18 cellular contexts compared by ENCODE assay signal in genomic region chr1:2591233-2591580, GRCh38. TPM values are rescaled to one million over a fixed set of nuclear protein-coding genes. Genes with fewer than 3 reads are reported as not detected.
DNase-seq lines count a peak whose midpoint lies in the region; FAIRE-seq and TF ChIP-seq lines count a peak whose summit lies in the region.
"Had no signal": no experiment of that assay in that cellular context is flagged by ENCODE, and none has a peak within 500 bp of the region (broad histone marks: within the 10 kb centered on the region; RNA-seq: fewer than 3 reads in every experiment).

No MANE protein-coding gene starts in this region.

- CTCF ChIA-PET in activated naive CD4-positive, alpha-beta T cell treated with anti-CD3 and anti-CD28 coated beads, Interleukin-2, amount 10 ng/mL, durations not matched to agents 7 days and 5 days (lab: Charles Lee): no interaction called here
- CTCF ChIA-PET in activated naive CD4-positive, alpha-beta T cell treated with anti-CD3 and anti-CD28 coated beads for 36 hours (lab: Charles Lee): no interaction called here

- H3K4me3 Mint-ChIP-seq in activated naive CD4-positive, alpha-beta T cell treated with anti-CD3 and anti-CD28 coated beads, Interleukin-2, amount 10 ng/mL, durations not matched to agents 7 days and 5 days: no peak overlapping the region
- no peak overlapping the region for H3K4me3 Mint-ChIP-seq in activated naive CD4-positive, alpha-beta T cell treated with anti-CD3 and anti-CD28 coated beads for 36 hours

- intact Hi-C loops in activated naive CD4-positive, alpha-beta T cell treated with anti-CD3 and anti-CD28 coated beads for 36 hours (cut with micrococcal nuclease): no loop called here
- intact Hi-C loops in kidney (cut with DNase I): no loop called here

- no peak for FAIRE-seq in kidney (lab: Jason Lieb, UNC)
- FAIRE-seq: GM12878, GM18507, H54 had no signal

- peaks cover 6 to 10% of the 10 kb centered on the region in 2 donors for H3K4me1 ChIP-seq in kidney (ENCODE audit: control insufficient read depth in 1 of 2, insufficient read depth in 1 of 2, low read depth in 1 of 2, low read length in 2 of 2)

- no peak overlapping the region for H3K27ac Mint-ChIP-seq in activated naive CD4-positive, alpha-beta T cell treated with anti-CD3 and anti-CD28 coated beads, Interleukin-2, amount 10 ng/mL, durations not matched to agents 7 days and 5 days
- H3K27ac Mint-ChIP-seq in activated naive CD4-positive, alpha-beta T cell treated with anti-CD3 and anti-CD28 coated beads for 36 hours: no peak overlapping the region

- H3K9me3 Mint-ChIP-seq in activated naive CD4-positive, alpha-beta T cell treated with anti-CD3 and anti-CD28 coated beads, Interleukin-2, amount 10 ng/mL, durations not matched to agents 7 days and 5 days: no peaks in the 10 kb centered on the region
- no peaks in the 10 kb centered on the region for H3K9me3 Mint-ChIP-seq in activated naive CD4-positive, alpha-beta T cell treated with anti-CD3 and anti-CD28 coated beads for 36 hours
- H3K9me3 Mint-ChIP-seq: CD4-positive, CD25-positive, alpha-beta regulatory T cell had no signal

- H3K4me1 Mint-ChIP-seq in activated naive CD4-positive, alpha-beta T cell treated with anti-CD3 and anti-CD28 coated beads, Interleukin-2, amount 10 ng/mL, durations not matched to agents 7 days and 5 days: peaks cover 13% of the 10 kb centered on the region
- H3K4me1 Mint-ChIP-seq in activated naive CD4-positive, alpha-beta T cell treated with anti-CD3 and anti-CD28 coated beads for 36 hours (ENCODE audit: low read depth): peaks cover 16% of the 10 kb centered on the region

- H3K27ac ChIP-seq in kidney (ENCODE audit: low read depth in 2 of 2, low read length in 2 of 2): no peak overlapping the region
- H3K27ac ChIP-seq: BLaER1 treated with 17β-estradiol and CSF1 and Interleukin-3, amounts not matched to agents 10 nM and 100 nM; GM23248 had no signal

- no peaks in the 10 kb centered on the region for H3K9me3 ChIP-seq in kidney (ENCODE audit: control insufficient read depth in 1 of 2, low read length in 2 of 2)
- H3K9me3 ChIP-seq: BLaER1 treated with 17β-estradiol and CSF1 and Interleukin-3, amounts not matched to agents 10 nM and 100 nM had no signal

- TF ChIP-seq CTCF in kidney (IDR thresholded peaks at IDR 0.05; ENCODE audit: borderline replicate concordance, extremely low read depth, insufficient read depth): no peak

- peaks cover 3% of the 10 kb centered on the region for H3K27me3 Mint-ChIP-seq in activated naive CD4-positive, alpha-beta T cell treated with anti-CD3 and anti-CD28 coated beads, Interleukin-2, amount 10 ng/mL, durations not matched to agents 7 days and 5 days
- H3K27me3 Mint-ChIP-seq in activated naive CD4-positive, alpha-beta T cell treated with anti-CD3 and anti-CD28 coated beads for 36 hours (ENCODE audit: low read depth): no peaks in the 10 kb centered on the region
- H3K27me3 Mint-ChIP-seq: CD4-positive, CD25-positive, alpha-beta regulatory T cell had no signal

- no peak overlapping the region for H3K4me3 ChIP-seq in kidney (ENCODE audit: low read length in 2 of 2)
- H3K4me3 ChIP-seq: BLaER1 treated with 17β-estradiol and CSF1 and Interleukin-3, amounts not matched to agents 10 nM and 100 nM; GM12878; GM23248 had no signal

- DNase-seq in activated naive CD4-positive, alpha-beta T cell treated with anti-CD3 and anti-CD28 coated beads, Interleukin-2, amount 10 ng/mL, durations not matched to agents 7 days and 5 days: peak; percentile 16
- no peak for DNase-seq in activated naive CD4-positive, alpha-beta T cell treated with anti-CD3 and anti-CD28 coated beads for 36 hours
- DNase-seq in stimulated activated CD4-positive, alpha-beta T cell treated with anti-CD3 and anti-CD28 coated beads, Interleukin-4, amount 100 ng/mL, for 1 hour: peak; percentile 1
- DNase-seq in stimulated activated CD4-positive, alpha-beta T cell treated with anti-CD3 and anti-CD28 coated beads, Interleukin-15, amount 100 ng/mL, for 24 hours: no peak
- peak; percentile 17 for DNase-seq in kidney
- no peak for DNase-seq in DMS153 treated with DMSO at 0.1 percent for 48 hours (lab: John Stamatoyannopoulos, UW; ENCODE audit: unreplicated experiment)
- DNase-seq in NCI-H1048 (lab: John Stamatoyannopoulos, UW): no peak
- DNase-seq: ACHN; Calu3; CD4-positive, CD25-positive, alpha-beta regulatory T cell; DMS 273 treated with DMSO at 0.1 percent for 48 hours; DMS79; GM23248 had no signal

- H3K36me3 ChIP-seq in kidney (ENCODE audit: control insufficient read depth in 1 of 2, insufficient read depth in 2 of 2, low read length in 2 of 2): no peaks in the 10 kb centered on the region

- H3K36me3 Mint-ChIP-seq in activated naive CD4-positive, alpha-beta T cell treated with anti-CD3 and anti-CD28 coated beads, Interleukin-2, amount 10 ng/mL, durations not matched to agents 7 days and 5 days: peaks cover 4% of the 10 kb centered on the region
- H3K36me3 Mint-ChIP-seq in activated naive CD4-positive, alpha-beta T cell treated with anti-CD3 and anti-CD28 coated beads for 36 hours (ENCODE audit: low read depth): peaks cover 1% of the 10 kb centered on the region
- H3K36me3 Mint-ChIP-seq: CD4-positive, CD25-positive, alpha-beta regulatory T cell had no signal

- H3K9ac ChIP-seq in kidney (ENCODE audit: low read length in 2 of 2): no peak overlapping the region
- H3K9ac ChIP-seq: BLaER1 treated with 17β-estradiol and CSF1 and Interleukin-3, amounts not matched to agents 10 nM and 100 nM; GM23248 had no signal

RNA-seq across cellular contexts. Expression of gene PRXL2B, which starts 4.6 kb away (rescaled TPM):
- 10 to 100 TPM; 21.8 to 22.1 TPM for total RNA-seq in activated naive CD4-positive, alpha-beta T cell treated with anti-CD3 and anti-CD28 coated beads for 36 hours
- total RNA-seq in kidney: 39.5 TPM
- 25.6 TPM for polyA plus RNA-seq in kidney (ENCODE audit: insufficient read depth, low read depth, low replicate concordance)

RNA-seq across cellular contexts. Expression of gene TNFRSF14, which starts 35.0 kb away (rescaled TPM):
- total RNA-seq in activated naive CD4-positive, alpha-beta T cell treated with anti-CD3 and anti-CD28 coated beads for 36 hours: 100 to 1,000 TPM; 120 to 123 TPM
- 95.0 TPM for total RNA-seq in kidney
- 99.1 TPM for polyA plus RNA-seq in kidney (ENCODE audit: insufficient read depth, low read depth, low replicate concordance)

RNA-seq across cellular contexts. Expression of gene MMEL1, which starts 41.6 kb away (rescaled TPM):
- 1 to 10 TPM; 1.2 to 1.5 TPM for total RNA-seq in activated naive CD4-positive, alpha-beta T cell treated with anti-CD3 and anti-CD28 coated beads for 36 hours
- 4.0 TPM for total RNA-seq in kidney
- polyA plus RNA-seq in kidney (ENCODE audit: insufficient read depth, low read depth, low replicate concordance): 8.5 TPM
- total RNA-seq: A172, GM12878, GM23248 had no signal
- polyA plus RNA-seq: GM23248 had no signal

Comparison
In these comparisons a context has a peak if more than half of its experiments do, and no peak if none do; other contexts are left out.
1. DNase-seq: peak in activated naive CD4-positive, alpha-beta T cell treated with anti-CD3 and anti-CD28 coated beads, Interleukin-2, amount 10 ng/mL, durations not matched to agents 7 days and 5 days (single experiment), stimulated activated CD4-positive, alpha-beta T cell treated with anti-CD3 and anti-CD28 coated beads, Interleukin-4, amount 100 ng/mL, for 1 hour (single experiment) and kidney (single experiment); none in activated naive CD4-positive, alpha-beta T cell treated with anti-CD3 and anti-CD28 coated beads for 36 hours (single experiment), stimulated activated CD4-positive, alpha-beta T cell treated with anti-CD3 and anti-CD28 coated beads, Interleukin-15, amount 100 ng/mL, for 24 hours (single experiment), DMS153 treated with DMSO at 0.1 percent for 48 hours (single experiment) and NCI-H1048 (single experiment).